ENCODE assay signal across 11 cellular contexts in the genomic region with DNA sequence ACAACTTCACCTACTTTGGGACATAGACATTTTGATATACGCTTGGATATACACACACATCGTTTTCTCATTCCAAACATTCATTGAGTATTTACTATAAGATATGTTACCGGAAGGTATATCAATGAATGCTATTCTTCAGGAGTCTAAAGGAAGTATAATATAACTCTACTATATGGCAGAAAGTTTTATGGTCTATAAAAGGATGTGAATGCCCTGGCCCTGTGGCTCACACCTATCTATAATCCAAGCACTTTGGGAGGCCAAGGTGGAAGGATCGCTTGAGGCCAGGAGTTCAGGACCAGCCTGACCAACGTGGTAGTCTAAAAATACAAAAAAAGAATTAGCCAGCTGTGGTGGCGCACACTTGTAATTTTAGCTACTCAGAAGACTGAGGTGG. TPM values are rescaled to one million over a fixed set of nuclear protein-coding genes. Genes with fewer than 3 reads are reported as not detected.
"Had no signal": no experiment of that assay in that cellular context is flagged by ENCODE, and none has a peak within 500 bp of the region (broad histone marks: within the 10 kb centered on the region; RNA-seq: fewer than 3 reads in every experiment).

No MANE protein-coding gene starts in this region.

- H2AFZ ChIP-seq: GM23248 had no signal

- H3K27ac Mint-ChIP-seq: HFFc6 had no signal

- DNase-seq: GM23248, GOT3, H7, HFFc6, IMR-90 had no signal

- ATAC-seq: HCT116, K562 had no signal

- H3K9me3 ChIP-seq: HAP-1 had no signal

- H3K27ac ChIP-seq: GM23248, HL-60 had no signal

- FAIRE-seq: K562 had no signal

- H3K4me3 ChIP-seq: GM23248, HAP-1, K562 had no signal

- H3K4me3 Mint-ChIP-seq: HFFc6 had no signal

- H3K9ac ChIP-seq: GM23248 had no signal

- H3K9me3 Mint-ChIP-seq: HFFc6 had no signal

RNA-seq across cellular contexts. Expression of a gene that starts 5.6 kb away (rescaled TPM):
- total RNA-seq: GM23248, H7, HFFc6, HT1080, K562 had no signal

RNA-seq across cellular contexts. Expression of a gene that starts 27.6 kb away (rescaled TPM):
- total RNA-seq: GM23248, H4, H7, HFFc6, HT1080, IMR-90, K562 had no signal
- polyA plus RNA-seq: GM23248, IMR-90, K562 had no signal
